ENCODE assay signal across 1 cellular context in the genomic region with DNA sequence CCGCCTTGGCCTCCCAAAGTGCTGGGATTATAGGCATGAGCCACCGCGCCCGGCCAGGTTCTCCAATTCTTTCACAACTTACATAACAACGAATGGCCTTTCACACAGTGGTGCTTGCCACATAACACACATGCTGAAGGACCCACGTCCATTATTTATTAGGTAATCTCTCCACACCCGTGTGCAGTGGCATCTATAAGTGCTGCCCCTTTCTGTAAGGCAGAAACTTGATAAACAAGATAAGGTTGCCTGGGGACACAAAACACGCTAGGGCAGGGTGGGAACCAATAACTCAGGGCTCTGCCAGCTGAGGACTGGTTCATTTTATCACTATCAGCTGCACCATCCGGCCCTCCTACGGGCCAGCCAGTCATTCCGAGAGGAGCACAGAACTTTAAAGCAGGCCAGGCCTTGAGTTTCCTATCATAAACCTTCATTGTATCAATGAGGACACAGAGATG.
TF ChIP-seq lines count a peak whose summit lies in the region.

No MANE protein-coding gene starts in this region.

TF ChIP-seq in GM12878, 131 proteins besides CTCF, POLR2A, EP300 and RAD21:
- 0 out of 2 replicates have a peak, but pooled peaks have one; percentile 26 for TF ChIP-seq JUNB (IDR thresholded peaks at IDR 0.05)
- no peak for TF ChIP-seq ZSCAN29 (IDR thresholded peaks at IDR 0.05)
- no peak for TF ChIP-seq PBX3 (IDR thresholded peaks at IDR 0.05; ENCODE audit: insufficient replicate concordance, low read depth, low read length)
- no peak for TF ChIP-seq HCFC1 (IDR thresholded peaks at IDR 0.05; ENCODE audit: low read length)
TF ChIP-seq in GM12878: peak in this region for 1.
